12 cellular contexts compared by ENCODE assay signal in genomic region chr15:92667291-92667904, GRCh38. TPM values are rescaled to one million over a fixed set of nuclear protein-coding genes. Genes with fewer than 3 reads are reported as not detected.
A peak's percentile ranks its signal among the peaks of the same experiment; 100 is the strongest.
DNase-seq lines count a peak whose midpoint lies in the region; ATAC-seq and TF ChIP-seq lines count a peak whose summit lies in the region.
"Had no signal": no experiment of that assay in that cellular context is flagged by ENCODE, and none has a peak within 500 bp of the region (broad histone marks: within the 10 kb centered on the region; RNA-seq: fewer than 3 reads in every experiment).

No MANE protein-coding gene starts in this region.

- no peak overlapping the region for H2AK5ac ChIP-seq in mesenchymal stem cell (ENCODE audit: low read length, severe bottlenecking)

- H3K23ac ChIP-seq in mesenchymal stem cell (ENCODE audit: low read length in 2 of 2) = no peak overlapping the region

- H2BK5ac ChIP-seq in mesenchymal stem cell (ENCODE audit: low read depth, low read length, poor library complexity, severe bottlenecking) = no peak overlapping the region

- H3K9me3 ChIP-seq in mesenchymal stem cell (ENCODE audit: control insufficient read depth, low read length) = no peaks in the 10 kb centered on the region

- peak overlapping the region; percentile 77 for H2BK120ac ChIP-seq in mesenchymal stem cell (ENCODE audit: low read depth, low read length)

- peak overlapping the region; percentile 18 for H2AFZ ChIP-seq in mesenchymal stem cell (ENCODE audit: low read depth, low read length)

- H3K79me1 ChIP-seq in mesenchymal stem cell (replicated peaks; ENCODE audit: low read length, poor library complexity, severe bottlenecking) = no peaks in the 10 kb centered on the region

- H3K14ac ChIP-seq in mesenchymal stem cell (ENCODE audit: low read length in 2 of 2) = peak overlapping the region in 1 of 2 experiments; percentile 44

- no peak overlapping the region for H3K9ac ChIP-seq in mesenchymal stem cell (ENCODE audit: low read length)

- H3K4me3 ChIP-seq in mesenchymal stem cell (ENCODE audit: insufficient read depth in 1 of 2, low read depth in 1 of 2, low read length in 2 of 2) = peak overlapping the region in 1 of 2 experiments; percentile 45

- peaks cover 0 to 3% (median 0%) of the 10 kb centered on the region in 5 experiments for H3K9me3 Mint-ChIP-seq in brain

- no peak overlapping the region for H3K27ac ChIP-seq in mesenchymal stem cell (ENCODE audit: low read length, poor library complexity, severe bottlenecking)

- ATAC-seq in HG03432 (IDR thresholded peaks at IDR 0.05; ENCODE audit: unreplicated experiment) = no peak
- no peak for ATAC-seq in activated CD4-positive, CD25-positive, alpha-beta regulatory T cell treated with anti-CD3 and anti-CD28 coated beads, Interleukin-2, amount 50 U/mL, for 24 hours

- DNase-seq in COR-L47 (lab: John Stamatoyannopoulos, UW) (peak; percentile 66), NCI-H2029 (lab: John Stamatoyannopoulos, UW) (peak; percentile 45), mesenchymal stem cell (peak; percentile 57), SKM-1 (lab: John Stamatoyannopoulos, UW; ENCODE audit: unreplicated experiment) (no peak)
- no peak for DNase-seq in stimulated activated CD4-positive, alpha-beta T cell treated with anti-CD3 and anti-CD28 coated beads, Interleukin-4, amount 100 ng/mL, for 1 hour
- DNase-seq: activated CD4-positive, CD25-positive, alpha-beta regulatory T cell; AML-193; hippocampal formation; MV-4-11 had no signal

- peak overlapping the region; percentile 16 for H3K4me2 ChIP-seq in mesenchymal stem cell (ENCODE audit: low read length, poor library complexity, severe bottlenecking)

- H3K36me3 ChIP-seq in mesenchymal stem cell (ENCODE audit: control insufficient read depth in 1 of 2, insufficient read depth in 2 of 2, low read depth in 1 of 2, low read length in 2 of 2) = no peaks in the 10 kb centered on the region

- H3K4me1 ChIP-seq in mesenchymal stem cell (ENCODE audit: control insufficient read depth, insufficient read depth, low read depth, low read length) = peaks cover 7% of the 10 kb centered on the region

- peak overlapping the region in 1 of 2 experiments; percentile 24 for H3K4ac ChIP-seq in mesenchymal stem cell (ENCODE audit: low read depth in 1 of 2, low read length in 2 of 2)

- peak overlapping the region; percentile 53 to 57 for H2BK12ac ChIP-seq in mesenchymal stem cell (ENCODE audit: low read length in 2 of 2)

- no peaks in the 10 kb centered on the region for H3K27me3 Mint-ChIP-seq in brain

- peak overlapping the region; percentile 61 to 66 for H3K18ac ChIP-seq in mesenchymal stem cell (ENCODE audit: low read depth in 1 of 2, low read length in 2 of 2)

- H4K8ac ChIP-seq in mesenchymal stem cell (ENCODE audit: low read length) = peak overlapping the region; percentile 64

- H2BK15ac ChIP-seq in mesenchymal stem cell (ENCODE audit: low read depth, poor library complexity, severe bottlenecking) = no peak overlapping the region

- peaks cover 13 to 26% of the 10 kb centered on the region in 2 experiments for H3K27me3 ChIP-seq in mesenchymal stem cell (ENCODE audit: control insufficient read depth in 1 of 2, insufficient read depth in 1 of 2, low read length in 2 of 2)

- H4K91ac ChIP-seq in mesenchymal stem cell (ENCODE audit: low read length) = peak overlapping the region; percentile 56

- peaks cover 62% of the 10 kb centered on the region for H3K4me1 Mint-ChIP-seq in brain

- no peak for TF ChIP-seq CTCF in brain (conservative IDR thresholded peaks at IDR 0.05)

- peak overlapping the region in 1 of 5 experiments; percentile 28 for H3K4me3 Mint-ChIP-seq in brain

- no peaks in the 10 kb centered on the region for H3K36me3 Mint-ChIP-seq in brain

- WGBS in mesenchymal stem cell = 26% methylated on average over 11 of the region's 13 CpGs

- H3K27ac Mint-ChIP-seq in brain = peak overlapping the region in 4 of 5 experiments; percentile 14 to 94 (median 64)

RNA-seq across cellular contexts. Expression of gene FAM174B, which starts 11.8 kb away (rescaled TPM):
- polyA plus RNA-seq in brain (ENCODE audit: insufficient read depth, low read depth, low replicate concordance) = 17.9 TPM
- polyA plus RNA-seq in mesenchymal stem cell (2013, experiment 1 of 2) = 3.3 TPM
- polyA plus RNA-seq in mesenchymal stem cell (2013, experiment 2 of 2) = 3.7 TPM

Comparison
In these comparisons a context has a peak if more than half of its experiments do, and no peak if none do; other contexts are left out.
1. DNase-seq: peak in COR-L47 (single experiment), NCI-H2029 (single experiment) and mesenchymal stem cell (single experiment); none in SKM-1 (single experiment) and stimulated activated CD4-positive, alpha-beta T cell treated with anti-CD3 and anti-CD28 coated beads, Interleukin-4, amount 100 ng/mL, for 1 hour (single experiment).